ENCODE assay signal across 1 cellular context in the genomic region with DNA sequence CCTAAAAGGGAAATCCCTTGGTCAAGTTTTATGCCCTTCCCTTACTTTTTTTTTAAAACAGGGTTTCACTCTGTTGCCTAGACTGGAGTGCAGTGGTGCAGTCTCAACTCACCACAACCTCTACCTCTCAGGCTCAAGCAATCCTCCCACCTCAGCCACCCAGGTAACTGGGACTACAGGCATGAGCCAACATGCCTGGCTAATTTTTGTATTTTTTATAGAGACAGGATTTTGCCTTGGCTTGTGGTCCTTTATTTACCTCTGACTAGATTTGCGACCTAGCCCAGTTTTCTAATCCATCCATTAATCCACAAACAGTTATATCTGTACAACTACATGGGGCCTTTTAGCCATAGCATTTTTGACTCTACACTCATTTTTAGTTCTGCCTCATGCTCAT.
TF ChIP-seq lines count a peak whose summit lies in the region.

No MANE protein-coding gene starts in this region.

TF ChIP-seq in GM23338, 12 proteins besides CTCF, POLR2A, EP300 and RAD21 (continued from another document):
- TF ChIP-seq, protein P1, sequence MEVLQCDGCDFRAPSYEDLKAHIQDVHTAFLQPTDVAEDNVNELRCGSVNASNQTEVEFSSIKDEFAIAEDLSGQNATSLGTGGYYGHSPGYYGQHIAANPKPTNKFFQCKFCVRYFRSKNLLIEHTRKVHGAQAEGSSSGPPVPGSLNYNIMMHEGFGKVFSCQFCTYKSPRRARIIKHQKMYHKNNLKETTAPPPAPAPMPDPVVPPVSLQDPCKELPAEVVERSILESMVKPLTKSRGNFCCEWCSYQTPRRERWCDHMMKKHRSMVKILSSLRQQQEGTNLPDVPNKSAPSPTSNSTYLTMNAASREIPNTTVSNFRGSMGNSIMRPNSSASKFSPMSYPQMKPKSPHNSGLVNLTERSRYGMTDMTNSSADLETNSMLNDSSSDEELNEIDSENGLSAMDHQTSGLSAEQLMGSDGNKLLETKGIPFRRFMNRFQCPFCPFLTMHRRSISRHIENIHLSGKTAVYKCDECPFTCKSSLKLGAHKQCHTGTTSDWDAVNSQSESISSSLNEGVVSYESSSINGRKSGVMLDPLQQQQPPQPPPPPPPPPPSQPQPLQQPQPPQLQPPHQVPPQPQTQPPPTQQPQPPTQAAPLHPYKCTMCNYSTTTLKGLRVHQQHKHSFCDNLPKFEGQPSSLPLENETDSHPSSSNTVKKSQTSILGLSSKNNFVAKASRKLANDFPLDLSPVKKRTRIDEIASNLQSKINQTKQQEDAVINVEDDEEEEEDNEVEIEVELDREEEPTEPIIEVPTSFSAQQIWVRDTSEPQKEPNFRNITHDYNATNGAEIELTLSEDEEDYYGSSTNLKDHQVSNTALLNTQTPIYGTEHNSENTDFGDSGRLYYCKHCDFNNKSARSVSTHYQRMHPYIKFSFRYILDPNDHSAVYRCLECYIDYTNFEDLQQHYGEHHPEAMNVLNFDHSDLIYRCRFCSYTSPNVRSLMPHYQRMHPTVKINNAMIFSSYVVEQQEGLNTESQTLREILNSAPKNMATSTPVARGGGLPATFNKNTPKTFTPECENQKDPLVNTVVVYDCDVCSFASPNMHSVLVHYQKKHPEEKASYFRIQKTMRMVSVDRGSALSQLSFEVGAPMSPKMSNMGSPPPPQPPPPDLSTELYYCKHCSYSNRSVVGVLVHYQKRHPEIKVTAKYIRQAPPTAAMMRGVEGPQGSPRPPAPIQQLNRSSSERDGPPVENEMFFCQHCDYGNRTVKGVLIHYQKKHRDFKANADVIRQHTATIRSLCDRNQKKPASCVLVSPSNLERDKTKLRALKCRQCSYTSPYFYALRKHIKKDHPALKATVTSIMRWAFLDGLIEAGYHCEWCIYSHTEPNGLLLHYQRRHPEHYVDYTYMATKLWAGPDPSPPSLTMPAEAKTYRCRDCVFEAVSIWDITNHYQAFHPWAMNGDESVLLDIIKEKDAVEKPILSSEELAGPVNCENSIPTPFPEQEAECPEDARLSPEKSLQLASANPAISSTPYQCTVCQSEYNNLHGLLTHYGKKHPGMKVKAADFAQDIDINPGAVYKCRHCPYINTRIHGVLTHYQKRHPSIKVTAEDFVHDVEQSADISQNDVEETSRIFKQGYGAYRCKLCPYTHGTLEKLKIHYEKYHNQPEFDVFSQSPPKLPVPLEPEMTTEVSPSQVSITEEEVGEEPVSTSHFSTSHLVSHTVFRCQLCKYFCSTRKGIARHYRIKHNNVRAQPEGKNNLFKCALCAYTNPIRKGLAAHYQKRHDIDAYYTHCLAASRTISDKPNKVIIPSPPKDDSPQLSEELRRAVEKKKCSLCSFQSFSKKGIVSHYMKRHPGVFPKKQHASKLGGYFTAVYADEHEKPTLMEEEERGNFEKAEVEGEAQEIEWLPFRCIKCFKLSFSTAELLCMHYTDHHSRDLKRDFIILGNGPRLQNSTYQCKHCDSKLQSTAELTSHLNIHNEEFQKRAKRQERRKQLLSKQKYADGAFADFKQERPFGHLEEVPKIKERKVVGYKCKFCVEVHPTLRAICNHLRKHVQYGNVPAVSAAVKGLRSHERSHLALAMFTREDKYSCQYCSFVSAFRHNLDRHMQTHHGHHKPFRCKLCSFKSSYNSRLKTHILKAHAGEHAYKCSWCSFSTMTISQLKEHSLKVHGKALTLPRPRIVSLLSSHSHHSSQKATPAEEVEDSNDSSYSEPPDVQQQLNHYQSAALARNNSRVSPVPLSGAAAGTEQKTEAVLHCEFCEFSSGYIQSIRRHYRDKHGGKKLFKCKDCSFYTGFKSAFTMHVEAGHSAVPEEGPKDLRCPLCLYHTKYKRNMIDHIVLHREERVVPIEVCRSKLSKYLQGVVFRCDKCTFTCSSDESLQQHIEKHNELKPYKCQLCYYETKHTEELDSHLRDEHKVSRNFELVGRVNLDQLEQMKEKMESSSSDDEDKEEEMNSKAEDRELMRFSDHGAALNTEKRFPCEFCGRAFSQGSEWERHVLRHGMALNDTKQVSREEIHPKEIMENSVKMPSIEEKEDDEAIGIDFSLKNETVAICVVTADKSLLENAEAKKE (CRISPR knock-in tag; IDR thresholded peaks at IDR 0.05): no peak
- TF ChIP-seq EZH2 (IDR thresholded peaks at IDR 0.05; ENCODE audit: low read depth, unreplicated experiment) (no peak), ETS1 (IDR thresholded peaks at IDR 0.05) (no peak), STAT1 (IDR thresholded peaks at IDR 0.05; ENCODE audit: unreplicated experiment) (no peak), ZNF114 (CRISPR knock-in tag; IDR thresholded peaks at IDR 0.05) (no peak), ZNF331 (CRISPR knock-in tag; IDR thresholded peaks at IDR 0.05; ENCODE audit: low read depth) (no peak)
